Comparison of ENCODE assay signal across 18 cellular contexts in genomic region chr7:69199048-69199447, GRCh38.
DNase-seq lines count a peak whose midpoint lies in the region; ATAC-seq and TF ChIP-seq lines count a peak whose summit lies in the region.
"Had no signal": no experiment of that assay in that cellular context is flagged by ENCODE, and none has a peak within 500 bp of the region (broad histone marks: within the 10 kb centered on the region; RNA-seq: fewer than 3 reads in every experiment).

No MANE protein-coding gene starts in this region.

- peaks cover 8% of the 10 kb centered on the region for H3K4me1 Mint-ChIP-seq in activated CD4-positive, alpha-beta memory T cell treated with anti-CD3 and anti-CD28 coated beads, Interleukin-2, amount 10 ng/mL, durations not matched to agents 7 days and 5 days
- H3K4me1 Mint-ChIP-seq in activated CD4-positive, alpha-beta memory T cell treated with anti-CD3 and anti-CD28 coated beads for 36 hours (ENCODE audit: low read depth) = peaks cover 7% of the 10 kb centered on the region
- peaks cover 10 to 24% (median 19%) of the 10 kb centered on the region in 4 donors for H3K4me1 Mint-ChIP-seq in naive thymus-derived CD8-positive, alpha-beta T cell
- H3K4me1 Mint-ChIP-seq in progenitor cell of endocrine pancreas (ENCODE audit: low read depth) = no peaks in the 10 kb centered on the region
- H3K4me1 Mint-ChIP-seq: T-helper 17 cell had no signal

- H3K9ac ChIP-seq in DND-41 (ENCODE audit: low read depth, low read length) (no peak overlapping the region), SU-DHL-6 (ENCODE audit: low read length) (no peak overlapping the region)

- H2AFZ ChIP-seq in DND-41 (ENCODE audit: low read depth, low read length) (peak overlapping the region; percentile 19; the same call in 1 of the 2 replicates), SU-DHL-6 (ENCODE audit: low read depth, low read length, severe bottlenecking) (peak overlapping the region; percentile 89)

- peaks cover 10% of the 10 kb centered on the region for H3K4me1 ChIP-seq in DND-41 (ENCODE audit: insufficient read depth, low read length)
- peaks cover 0 to 12% (median 4%) of the 10 kb centered on the region in 4 donors for H3K4me1 ChIP-seq in sigmoid colon
- H3K4me1 ChIP-seq: A549, gastroesophageal sphincter had no signal

- POLR2A ChIA-PET in activated CD4-positive, alpha-beta memory T cell treated with anti-CD3 and anti-CD28 coated beads, Interleukin-2, amount 10 ng/mL, durations not matched to agents 7 days and 5 days (lab: Charles Lee) = no interaction called here
- POLR2A ChIA-PET in activated CD4-positive, alpha-beta memory T cell treated with anti-CD3 and anti-CD28 coated beads for 36 hours (lab: Charles Lee) = no interaction called here
- POLR2A ChIA-PET in naive thymus-derived CD8-positive, alpha-beta T cell (lab: Charles Lee) = no interaction called here

- H3K4me3 ChIP-seq in DND-41 (ENCODE audit: low read depth in 1 of 2, low read length in 2 of 2) (no peak overlapping the region), SU-DHL-6 (ENCODE audit: insufficient read depth, low read length, poor library complexity, severe bottlenecking) (peak overlapping the region; percentile 8), sigmoid colon (no peak overlapping the region)
- H3K4me3 ChIP-seq: A549, cardiac muscle cell, dorsolateral prefrontal cortex, gastroesophageal sphincter had no signal

- no peaks in the 10 kb centered on the region for H3K27me3 Mint-ChIP-seq in activated CD4-positive, alpha-beta memory T cell treated with anti-CD3 and anti-CD28 coated beads, Interleukin-2, amount 10 ng/mL, durations not matched to agents 7 days and 5 days
- no peaks in the 10 kb centered on the region for H3K27me3 Mint-ChIP-seq in activated CD4-positive, alpha-beta memory T cell treated with anti-CD3 and anti-CD28 coated beads for 36 hours
- no peaks in the 10 kb centered on the region for H3K27me3 Mint-ChIP-seq in naive thymus-derived CD8-positive, alpha-beta T cell
- H3K27me3 Mint-ChIP-seq in progenitor cell of endocrine pancreas = no peaks in the 10 kb centered on the region
- H3K27me3 Mint-ChIP-seq: T-helper 17 cell had no signal

- H3K9me3 ChIP-seq in DND-41 (ENCODE audit: insufficient read depth, low read length, severe bottlenecking) = peaks cover 7% of the 10 kb centered on the region
- peaks cover 12% of the 10 kb centered on the region; the same call in 1 of the 2 replicates for H3K9me3 ChIP-seq in SU-DHL-6 (ENCODE audit: insufficient read depth, low read length)
- H3K9me3 ChIP-seq in sigmoid colon = peaks cover 0 to 4% (median 0%) of the 10 kb centered on the region in 4 donors

- TF ChIP-seq CTCF in DND-41 (IDR thresholded peaks at IDR 0.05; ENCODE audit: borderline replicate concordance, extremely low read depth, low read length, poor library complexity, severe bottlenecking) (no peak), SU-DHL-6 (IDR thresholded peaks at IDR 0.05; ENCODE audit: insufficient read depth, low read length, poor library complexity, severe bottlenecking) (no peak), sigmoid colon (IDR thresholded peaks at IDR 0.05) (no peak), progenitor cell of endocrine pancreas (IDR thresholded peaks at IDR 0.05; ENCODE audit: unreplicated experiment) (no peak)

- no peak for TF ChIP-seq POLR2A in sigmoid colon (IDR thresholded peaks at IDR 0.05)

- no peak for TF ChIP-seq EP300 in sigmoid colon (IDR thresholded peaks at IDR 0.05)

- H3K27me3 ChIP-seq in DND-41 (ENCODE audit: insufficient read depth, low read length, poor library complexity) (no peaks in the 10 kb centered on the region), SU-DHL-6 (ENCODE audit: low read length) (no peaks in the 10 kb centered on the region), sigmoid colon (no peaks in the 10 kb centered on the region)
- H3K27me3 ChIP-seq: cardiac muscle cell, gastroesophageal sphincter had no signal

- intact Hi-C loops in activated CD4-positive, alpha-beta memory T cell treated with anti-CD3 and anti-CD28 coated beads for 36 hours (cut with micrococcal nuclease) = no loop called here
- intact Hi-C loops in sigmoid colon (cut with DNase I) = no loop called here

- H4K20me1 ChIP-seq in DND-41 (ENCODE audit: insufficient read depth, low read length) = no peaks in the 10 kb centered on the region
- H4K20me1 ChIP-seq in SU-DHL-6 (ENCODE audit: low read depth, low read length) = no peaks in the 10 kb centered on the region

- WGBS in sigmoid colon, 2 donors = 68 to 86% methylated on average over 5 of the region's 5 CpGs

- no peak overlapping the region for H3K4me3 Mint-ChIP-seq in activated CD4-positive, alpha-beta memory T cell treated with anti-CD3 and anti-CD28 coated beads, Interleukin-2, amount 10 ng/mL, durations not matched to agents 7 days and 5 days
- no peak overlapping the region for H3K4me3 Mint-ChIP-seq in activated CD4-positive, alpha-beta memory T cell treated with anti-CD3 and anti-CD28 coated beads for 36 hours
- H3K4me3 Mint-ChIP-seq in naive thymus-derived CD8-positive, alpha-beta T cell = peak overlapping the region in 6 of 10 donors; percentile 11 to 61 (median 33)
- H3K4me3 Mint-ChIP-seq in progenitor cell of endocrine pancreas (ENCODE audit: low read depth) = no peak overlapping the region
- H3K4me3 Mint-ChIP-seq: T-helper 17 cell had no signal

- peaks cover 35% of the 10 kb centered on the region for H3K9me3 Mint-ChIP-seq in activated CD4-positive, alpha-beta memory T cell treated with anti-CD3 and anti-CD28 coated beads, Interleukin-2, amount 10 ng/mL, durations not matched to agents 7 days and 5 days
- peaks cover 46% of the 10 kb centered on the region for H3K9me3 Mint-ChIP-seq in activated CD4-positive, alpha-beta memory T cell treated with anti-CD3 and anti-CD28 coated beads for 36 hours
- peaks cover 13 to 41% (median 31%) of the 10 kb centered on the region in 9 donors for H3K9me3 Mint-ChIP-seq in naive thymus-derived CD8-positive, alpha-beta T cell
- peaks cover 10% of the 10 kb centered on the region for H3K9me3 Mint-ChIP-seq in progenitor cell of endocrine pancreas (ENCODE audit: low read depth)

- CTCF ChIA-PET in activated CD4-positive, alpha-beta memory T cell treated with anti-CD3 and anti-CD28 coated beads, Interleukin-2, amount 10 ng/mL, durations not matched to agents 7 days and 5 days (lab: Charles Lee) = no interaction called here
- CTCF ChIA-PET in activated CD4-positive, alpha-beta memory T cell treated with anti-CD3 and anti-CD28 coated beads for 36 hours (lab: Charles Lee) = no interaction called here

- ATAC-seq in DND-41 (ENCODE audit: insufficient read depth, low read depth) = peak; percentile 70
- peak in 1 of 2 donors; percentile 58 for ATAC-seq in naive thymus-derived CD8-positive, alpha-beta T cell
- ATAC-seq: A549, gastroesophageal sphincter, Right ventricle myocardium inferior, T-helper 17 cell had no signal

- no peaks in the 10 kb centered on the region for H3K79me2 ChIP-seq in DND-41 (ENCODE audit: insufficient read depth, low read length)
- H3K79me2 ChIP-seq in SU-DHL-6 (ENCODE audit: insufficient read depth, low read length) = no peaks in the 10 kb centered on the region

- H3K27ac Mint-ChIP-seq in activated CD4-positive, alpha-beta memory T cell treated with anti-CD3 and anti-CD28 coated beads, Interleukin-2, amount 10 ng/mL, durations not matched to agents 7 days and 5 days = peak overlapping the region; percentile 66
- no peak overlapping the region for H3K27ac Mint-ChIP-seq in activated CD4-positive, alpha-beta memory T cell treated with anti-CD3 and anti-CD28 coated beads for 36 hours
- H3K27ac Mint-ChIP-seq in naive thymus-derived CD8-positive, alpha-beta T cell = peak overlapping the region; percentile 72 to 92 (median 86)
- no peak overlapping the region for H3K27ac Mint-ChIP-seq in progenitor cell of endocrine pancreas
- H3K27ac Mint-ChIP-seq: T-helper 17 cell had no signal

- no peaks in the 10 kb centered on the region for H3K36me3 ChIP-seq in DND-41 (ENCODE audit: insufficient read depth, low read length)
- H3K36me3 ChIP-seq in SU-DHL-6 (ENCODE audit: low read length) = no peaks in the 10 kb centered on the region; the same call in 1 of the 2 replicates
- H3K36me3 ChIP-seq in sigmoid colon = no peaks in the 10 kb centered on the region
- H3K36me3 ChIP-seq: cardiac muscle cell, gastroesophageal sphincter had no signal

- no peak overlapping the region for H3K4me2 ChIP-seq in DND-41 (ENCODE audit: insufficient read depth, low read length)
- H3K4me2 ChIP-seq in SU-DHL-6 (ENCODE audit: low read depth, low read length, poor library complexity, severe bottlenecking) = no peak overlapping the region
- H3K4me2 ChIP-seq: A549 had no signal

- H3K36me3 Mint-ChIP-seq in activated CD4-positive, alpha-beta memory T cell treated with anti-CD3 and anti-CD28 coated beads, Interleukin-2, amount 10 ng/mL, durations not matched to agents 7 days and 5 days (ENCODE audit: low read depth) = no peaks in the 10 kb centered on the region
- H3K36me3 Mint-ChIP-seq in activated CD4-positive, alpha-beta memory T cell treated with anti-CD3 and anti-CD28 coated beads for 36 hours = peaks cover 1% of the 10 kb centered on the region
- peaks cover 0 to 23% (median 2%) of the 10 kb centered on the region in 3 donors for H3K36me3 Mint-ChIP-seq in naive thymus-derived CD8-positive, alpha-beta T cell
- no peaks in the 10 kb centered on the region for H3K36me3 Mint-ChIP-seq in progenitor cell of endocrine pancreas (ENCODE audit: insufficient read depth)

- no peaks in the 10 kb centered on the region for H3K9me2 ChIP-seq in SU-DHL-6 (replicated peaks; ENCODE audit: insufficient read depth, low read length)

- DNase-seq in activated CD4-positive, alpha-beta memory T cell treated with anti-CD3 and anti-CD28 coated beads, Interleukin-2, amount 10 ng/mL, durations not matched to agents 7 days and 5 days = no peak
- no peak for DNase-seq in activated CD4-positive, alpha-beta memory T cell treated with anti-CD3 and anti-CD28 coated beads for 36 hours
- peak; percentile 45 for DNase-seq in DND-41
- peak in 3 of 10 donors; percentile 3 to 31 (median 12) for DNase-seq in naive thymus-derived CD8-positive, alpha-beta T cell
- DNase-seq in sigmoid colon = no peak
- DNase-seq in NCI-H1092 (lab: John Stamatoyannopoulos, UW) = no peak
- no peak for DNase-seq in progenitor cell of endocrine pancreas (ENCODE audit: low spot score, unreplicated experiment)
- DNase-seq: activated CD8-positive, alpha-beta memory T cell treated with anti-CD3 and anti-CD28 coated beads, Interleukin-2, amount 50 U/mL, for 48 hours; dorsolateral prefrontal cortex; HCEC 1CT; NCI-H1694 treated with DMSO at 0.1 percent for 48 hours; NCI-H446 treated with DMSO at 0.1 percent for 48 hours; T-helper 17 cell had no signal

- H3F3A ChIP-seq in SU-DHL-6 (ENCODE audit: insufficient read depth) = no peaks in the 10 kb centered on the region

- H3K27ac ChIP-seq in DND-41 (ENCODE audit: low read length) (peak overlapping the region; percentile 2; the same call in 1 of the 2 replicates), SU-DHL-6 (ENCODE audit: low read depth, low read length) (peak overlapping the region; percentile 4; the same call in 1 of the 2 replicates), sigmoid colon (no peak overlapping the region)
- H3K27ac ChIP-seq: A549, cardiac muscle cell, gastroesophageal sphincter had no signal

Comparison
In these comparisons a context has a peak if more than half of its experiments do, and no peak if none do; other contexts are left out.
1. H3K27ac Mint-ChIP-seq: peak in activated CD4-positive, alpha-beta memory T cell treated with anti-CD3 and anti-CD28 coated beads, Interleukin-2, amount 10 ng/mL, durations not matched to agents 7 days and 5 days (single experiment) and naive thymus-derived CD8-positive, alpha-beta T cell (10 of 10); none in activated CD4-positive, alpha-beta memory T cell treated with anti-CD3 and anti-CD28 coated beads for 36 hours (single experiment) and progenitor cell of endocrine pancreas (single experiment).
2. H3K4me3 Mint-ChIP-seq: peak in naive thymus-derived CD8-positive, alpha-beta T cell (6 of 10); none in activated CD4-positive, alpha-beta memory T cell treated with anti-CD3 and anti-CD28 coated beads, Interleukin-2, amount 10 ng/mL, durations not matched to agents 7 days and 5 days (single experiment), activated CD4-positive, alpha-beta memory T cell treated with anti-CD3 and anti-CD28 coated beads for 36 hours (single experiment) and progenitor cell of endocrine pancreas (single experiment).
3. H3K27ac ChIP-seq: peak in DND-41 (single experiment) and SU-DHL-6 (single experiment); none in sigmoid colon (0 of 4).